Comparison of ENCODE assay signal across 16 cellular contexts in genomic region chr12:44626883-44627282, GRCh38.
A peak's percentile ranks its signal among the peaks of the same experiment; 100 is the strongest.
DNase-seq lines count a peak whose midpoint lies in the region; ATAC-seq and TF ChIP-seq lines count a peak whose summit lies in the region.
"Had no signal": no experiment of that assay in that cellular context is flagged by ENCODE, and none has a peak within 500 bp of the region (broad histone marks: within the 10 kb centered on the region; RNA-seq: fewer than 3 reads in every experiment).

No MANE protein-coding gene starts in this region.

- ATAC-seq in activated T-helper 17 cell treated with anti-CD3 and anti-CD28 coated beads, Interleukin-2, amount 50 U/mL, for 72 hours (replicated peaks) = no peak
- ATAC-seq in HG02759 (IDR thresholded peaks at IDR 0.05; ENCODE audit: unreplicated experiment) = no peak

- H4K20me1 ChIP-seq in Karpas-422 (ENCODE audit: insufficient read depth, low read depth, low read length) (no peaks in the 10 kb centered on the region), SU-DHL-6 (ENCODE audit: low read depth, low read length) (no peaks in the 10 kb centered on the region)

- H3K4me3 ChIP-seq in Karpas-422 (ENCODE audit: low read length) = no peak overlapping the region
- no peak overlapping the region for H3K4me3 ChIP-seq in SU-DHL-6 (ENCODE audit: insufficient read depth, low read length, poor library complexity, severe bottlenecking)
- H3K4me3 ChIP-seq: PC-9 had no signal

- H3K27me3 ChIP-seq in Karpas-422 (ENCODE audit: low read length) (no peaks in the 10 kb centered on the region), SU-DHL-6 (ENCODE audit: low read length) (no peaks in the 10 kb centered on the region)
- H3K27me3 ChIP-seq: BE2C had no signal

- no peaks in the 10 kb centered on the region; the same call in 1 of the 2 replicates for H3F3A ChIP-seq in SU-DHL-6 (ENCODE audit: insufficient read depth)

- H3K9me3 ChIP-seq in Karpas-422 (ENCODE audit: low read length) (no peaks in the 10 kb centered on the region), SU-DHL-6 (ENCODE audit: insufficient read depth, low read length) (no peaks in the 10 kb centered on the region)
- H3K9me3 ChIP-seq: BE2C, SK-N-SH had no signal

- no peaks in the 10 kb centered on the region for H3K79me2 ChIP-seq in Karpas-422 (ENCODE audit: low read length)
- H3K79me2 ChIP-seq in SU-DHL-6 (ENCODE audit: insufficient read depth, low read length) = no peaks in the 10 kb centered on the region

- H3K27ac ChIP-seq in Karpas-422 (ENCODE audit: low read length) (peak overlapping the region; percentile 46), SU-DHL-6 (ENCODE audit: low read depth, low read length) (no peak overlapping the region)
- H3K27ac ChIP-seq: PC-9 had no signal

- no peaks in the 10 kb centered on the region for H3K9me2 ChIP-seq in Karpas-422 (replicated peaks; ENCODE audit: insufficient read depth, low read length)
- H3K9me2 ChIP-seq in SU-DHL-6 (replicated peaks; ENCODE audit: insufficient read depth, low read length) = no peaks in the 10 kb centered on the region
- H3K9me2 ChIP-seq: SK-N-SH had no signal

- no peak overlapping the region for H2AFZ ChIP-seq in Karpas-422 (ENCODE audit: low read length)
- no peak overlapping the region for H2AFZ ChIP-seq in SU-DHL-6 (ENCODE audit: low read depth, low read length, severe bottlenecking)
- H2AFZ ChIP-seq: PC-9 had no signal

- no peaks in the 10 kb centered on the region for H3K36me3 ChIP-seq in Karpas-422 (ENCODE audit: insufficient read depth, low read length)
- peaks cover 4% of the 10 kb centered on the region; the same call in 1 of the 2 replicates for H3K36me3 ChIP-seq in SU-DHL-6 (ENCODE audit: low read length)
- H3K36me3 ChIP-seq: BE2C had no signal

- H3K4me2 ChIP-seq in Karpas-422 (ENCODE audit: low read depth, low read length, poor library complexity, severe bottlenecking) (peak overlapping the region; percentile 46), SU-DHL-6 (ENCODE audit: low read depth, low read length, poor library complexity, severe bottlenecking) (peak overlapping the region; percentile 24)
- H3K4me2 ChIP-seq: PC-9, SK-N-SH had no signal

- H3K9ac ChIP-seq in Karpas-422 (ENCODE audit: low read length) (0 out of 2 replicates have a peak overlapping the region, but pooled peaks have one; percentile 4), SU-DHL-6 (ENCODE audit: low read length) (no peak overlapping the region)
- H3K9ac ChIP-seq: SK-N-SH had no signal

- peaks cover 10% of the 10 kb centered on the region for H3K36me3 Mint-ChIP-seq in activated T-helper 17 cell treated with anti-CD3 and anti-CD28 coated beads, Interleukin-2, amount 50 U/mL, for 72 hours (ENCODE audit: low read depth)

- H3K27me3 Mint-ChIP-seq in activated T-helper 17 cell treated with anti-CD3 and anti-CD28 coated beads, Interleukin-2, amount 50 U/mL, for 72 hours = no peaks in the 10 kb centered on the region

- no peak overlapping the region for H3K4me3 Mint-ChIP-seq in activated T-helper 17 cell treated with anti-CD3 and anti-CD28 coated beads, Interleukin-2, amount 50 U/mL, for 72 hours
- H3K4me3 Mint-ChIP-seq: CD4-positive, alpha-beta memory T cell; T-helper 1 cell treated with Interleukin-12 subunit alpha and Interleukin-12 subunit beta and Interleukin-4 antibody, amounts not matched to agents 30 μg/mL and 1 μg/mL, for 36 hours had no signal

- TF ChIP-seq CTCF in SU-DHL-6 (IDR thresholded peaks at IDR 0.05; ENCODE audit: insufficient read depth, low read length, poor library complexity, severe bottlenecking) = no peak

- H3K4me1 ChIP-seq in Karpas-422 (ENCODE audit: low read length) = peaks cover 56% of the 10 kb centered on the region
- H3K4me1 ChIP-seq: BE2C had no signal

- H3K27ac Mint-ChIP-seq in activated T-helper 17 cell treated with anti-CD3 and anti-CD28 coated beads, Interleukin-2, amount 50 U/mL, for 72 hours = no peak overlapping the region
- H3K27ac Mint-ChIP-seq: CD4-positive, alpha-beta memory T cell; T-helper 1 cell treated with Interleukin-12 subunit alpha and Interleukin-12 subunit beta and Interleukin-4 antibody, amounts not matched to agents 30 μg/mL and 1 μg/mL, for 36 hours had no signal

- DNase-seq in Karpas-422 = no peak
- peak; percentile 10 for DNase-seq in NCI-H1417 treated with DMSO at 0.1 percent for 48 hours (lab: John Stamatoyannopoulos, UW)
- DNase-seq in NCI-H524 treated with DMSO at 0.1 percent for 48 hours (lab: John Stamatoyannopoulos, UW) = peak; percentile 50
- no peak for DNase-seq in NCI-H510A (lab: John Stamatoyannopoulos, UW)
- DNase-seq in stimulated activated CD4-positive, alpha-beta T cell treated with anti-CD3 and anti-CD28 coated beads, Interleukin-15, amount 100 ng/mL, for 24 hours = no peak
- DNase-seq: BE2C; CD4-positive, alpha-beta memory T cell; H7; Kasumi-1; NCI-H446 treated with DMSO at 0.1 percent for 48 hours; PC-9; SK-N-SH had no signal

- H3K9me3 Mint-ChIP-seq in activated T-helper 17 cell treated with anti-CD3 and anti-CD28 coated beads, Interleukin-2, amount 50 U/mL, for 72 hours = no peaks in the 10 kb centered on the region
- H3K9me3 Mint-ChIP-seq: CD4-positive, alpha-beta memory T cell; T-helper 1 cell treated with Interleukin-12 subunit alpha and Interleukin-12 subunit beta and Interleukin-4 antibody, amounts not matched to agents 30 μg/mL and 1 μg/mL, for 36 hours had no signal

- H3K4me1 Mint-ChIP-seq in activated T-helper 17 cell treated with anti-CD3 and anti-CD28 coated beads, Interleukin-2, amount 50 U/mL, for 72 hours = no peaks in the 10 kb centered on the region
- H3K4me1 Mint-ChIP-seq: CD4-positive, alpha-beta memory T cell had no signal

Comparison
In these comparisons a context has a peak if more than half of its experiments do, and no peak if none do; other contexts are left out.
1. DNase-seq: peak in NCI-H1417 treated with DMSO at 0.1 percent for 48 hours (single experiment) and NCI-H524 treated with DMSO at 0.1 percent for 48 hours (single experiment); none in Karpas-422 (single experiment), NCI-H510A (single experiment) and stimulated activated CD4-positive, alpha-beta T cell treated with anti-CD3 and anti-CD28 coated beads, Interleukin-15, amount 100 ng/mL, for 24 hours (single experiment).